12 cellular contexts compared by ENCODE assay signal in the genomic region with DNA sequence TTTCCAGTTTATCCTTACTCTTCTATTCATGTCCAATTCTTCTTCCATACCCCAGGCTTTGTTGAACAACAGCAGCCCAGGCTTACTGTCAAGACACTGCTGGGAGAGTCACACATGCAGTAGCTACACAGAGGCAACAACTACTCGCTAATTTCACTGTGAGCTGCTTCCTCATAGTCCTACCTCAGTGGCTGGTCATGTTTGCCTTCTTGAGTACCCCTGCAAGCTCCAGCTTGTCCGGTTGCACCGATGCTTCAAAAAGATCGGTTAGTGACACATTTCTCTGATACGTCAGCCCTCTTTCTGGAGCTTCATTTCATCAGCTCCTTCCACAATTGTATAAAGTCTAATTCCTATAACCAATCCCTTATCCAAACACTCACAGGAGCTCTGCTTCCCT.
"Had no signal": no experiment of that assay in that cellular context is flagged by ENCODE, and none has a peak within 500 bp of the region (broad histone marks: within the 10 kb centered on the region; RNA-seq: fewer than 3 reads in every experiment).

No MANE protein-coding gene starts in this region.

- H3K4me3 ChIP-seq: adrenal gland, upper lobe of left lung had no signal

- H2AFZ ChIP-seq: parathyroid adenoma had no signal

- H3K27ac ChIP-seq: adrenal gland, parathyroid adenoma, upper lobe of left lung had no signal

- H3K4me3 Mint-ChIP-seq: stimulated activated naive CD8-positive, alpha-beta T cell treated with anti-CD3 and anti-CD28 coated beads, Interleukin-15, Interleukin-2, amounts not matched to agents 100 ng/mL and 50 ng/mL, for 24 hours had no signal

- ATAC-seq: left ventricle myocardium superior had no signal

- H3K27me3 ChIP-seq: adrenal gland, upper lobe of left lung had no signal

- DNase-seq: activated CD4-positive, alpha-beta T cell treated with anti-CD3 and anti-CD28 coated beads, Interleukin-2, amount 50 U/mL, for 1 hour; activated naive CD4-positive, alpha-beta T cell treated with anti-CD3 and anti-CD28 coated beads, Interleukin-2, amount 50 U/mL, for 16 hours; activated T-cell treated with anti-CD3 and anti-CD28 coated beads for 4 hours; adrenal gland; cerebellar nuclear complex; dermis blood vessel endothelial cell; left ventricle myocardium superior; stimulated activated CD4-positive, alpha-beta T cell treated with anti-CD3 and anti-CD28 coated beads, Interleukin-4, amount 100 ng/mL, for 24 hours; T-helper 2 cell; upper lobe of left lung had no signal

- H3K9me3 Mint-ChIP-seq: stimulated activated naive CD8-positive, alpha-beta T cell treated with anti-CD3 and anti-CD28 coated beads, Interleukin-15, Interleukin-2, amounts not matched to agents 100 ng/mL and 50 ng/mL, for 24 hours had no signal

- H3K9me3 ChIP-seq: adrenal gland, upper lobe of left lung had no signal

- H3K36me3 ChIP-seq: adrenal gland, upper lobe of left lung had no signal

- H3K79me2 ChIP-seq: parathyroid adenoma had no signal

- H3K4me1 ChIP-seq: adrenal gland, parathyroid adenoma, upper lobe of left lung had no signal

- H3K27ac Mint-ChIP-seq: stimulated activated naive CD8-positive, alpha-beta T cell treated with anti-CD3 and anti-CD28 coated beads, Interleukin-15, Interleukin-2, amounts not matched to agents 100 ng/mL and 50 ng/mL, for 24 hours had no signal
